Comparison of ENCODE assay signal across 1 cellular context in the genomic region with DNA sequence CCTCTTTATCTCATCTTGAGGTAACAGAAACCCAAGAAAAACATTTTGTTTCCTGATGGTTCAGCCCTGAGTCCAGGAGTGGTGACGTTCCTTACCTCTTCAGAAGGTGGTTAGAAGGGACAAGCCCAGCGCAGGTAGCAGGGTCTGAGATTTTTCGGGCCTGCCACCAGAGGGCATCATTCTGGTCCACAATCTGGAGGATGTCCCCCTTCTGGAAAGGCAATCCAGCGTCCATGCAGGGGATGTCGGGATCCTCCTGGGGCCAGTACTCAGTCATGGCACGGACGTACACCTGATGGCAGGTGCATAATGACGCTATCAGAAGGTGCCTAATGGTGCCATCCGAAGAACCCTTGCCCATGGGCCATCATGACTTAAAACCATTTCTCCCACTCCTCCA.
TF ChIP-seq lines count a peak whose summit lies in the region.

No MANE protein-coding gene starts in this region.

TF ChIP-seq in SK-N-SH, 30 proteins besides CTCF, POLR2A, EP300 and RAD21 (continued from another document):
- TF ChIP-seq, protein P1, sequence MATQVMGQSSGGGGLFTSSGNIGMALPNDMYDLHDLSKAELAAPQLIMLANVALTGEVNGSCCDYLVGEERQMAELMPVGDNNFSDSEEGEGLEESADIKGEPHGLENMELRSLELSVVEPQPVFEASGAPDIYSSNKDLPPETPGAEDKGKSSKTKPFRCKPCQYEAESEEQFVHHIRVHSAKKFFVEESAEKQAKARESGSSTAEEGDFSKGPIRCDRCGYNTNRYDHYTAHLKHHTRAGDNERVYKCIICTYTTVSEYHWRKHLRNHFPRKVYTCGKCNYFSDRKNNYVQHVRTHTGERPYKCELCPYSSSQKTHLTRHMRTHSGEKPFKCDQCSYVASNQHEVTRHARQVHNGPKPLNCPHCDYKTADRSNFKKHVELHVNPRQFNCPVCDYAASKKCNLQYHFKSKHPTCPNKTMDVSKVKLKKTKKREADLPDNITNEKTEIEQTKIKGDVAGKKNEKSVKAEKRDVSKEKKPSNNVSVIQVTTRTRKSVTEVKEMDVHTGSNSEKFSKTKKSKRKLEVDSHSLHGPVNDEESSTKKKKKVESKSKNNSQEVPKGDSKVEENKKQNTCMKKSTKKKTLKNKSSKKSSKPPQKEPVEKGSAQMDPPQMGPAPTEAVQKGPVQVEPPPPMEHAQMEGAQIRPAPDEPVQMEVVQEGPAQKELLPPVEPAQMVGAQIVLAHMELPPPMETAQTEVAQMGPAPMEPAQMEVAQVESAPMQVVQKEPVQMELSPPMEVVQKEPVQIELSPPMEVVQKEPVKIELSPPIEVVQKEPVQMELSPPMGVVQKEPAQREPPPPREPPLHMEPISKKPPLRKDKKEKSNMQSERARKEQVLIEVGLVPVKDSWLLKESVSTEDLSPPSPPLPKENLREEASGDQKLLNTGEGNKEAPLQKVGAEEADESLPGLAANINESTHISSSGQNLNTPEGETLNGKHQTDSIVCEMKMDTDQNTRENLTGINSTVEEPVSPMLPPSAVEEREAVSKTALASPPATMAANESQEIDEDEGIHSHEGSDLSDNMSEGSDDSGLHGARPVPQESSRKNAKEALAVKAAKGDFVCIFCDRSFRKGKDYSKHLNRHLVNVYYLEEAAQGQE (IDR thresholded peaks at IDR 0.05; ENCODE audit: low read depth, low read length) = no peak
